Comparison of ENCODE assay signal across 20 cellular contexts in the genomic region with DNA sequence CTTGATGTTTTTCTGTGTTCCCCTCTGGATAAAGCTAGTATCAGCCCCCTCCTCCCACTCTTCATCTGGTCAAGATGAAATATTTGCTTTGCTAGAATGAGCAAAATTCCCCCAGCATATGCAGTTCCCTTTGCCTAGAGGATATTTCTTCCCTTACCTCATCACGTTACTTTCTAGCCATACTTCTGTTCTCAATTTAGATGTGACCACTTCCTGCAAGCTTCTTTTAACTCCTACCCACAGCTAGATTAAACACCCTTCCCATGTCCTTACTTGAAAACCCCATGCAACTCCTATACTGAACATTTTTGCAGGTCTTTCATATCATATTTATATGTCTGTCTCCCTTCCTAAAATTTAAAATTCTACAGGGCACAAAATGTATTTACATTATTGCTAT.
"Had no signal": no experiment of that assay in that cellular context is flagged by ENCODE, and none has a peak within 500 bp of the region (broad histone marks: within the 10 kb centered on the region; RNA-seq: fewer than 3 reads in every experiment).

No MANE protein-coding gene starts in this region.

- H3K27me3 Mint-ChIP-seq: activated B cell treated with CpG ODN at 0.5 μM for 24 hours; activated CD4-positive, alpha-beta T cell treated with anti-CD3 and anti-CD28 coated beads, Interleukin-2, amount 10 ng/mL, durations not matched to agents 7 days and 5 days; activated naive CD8-positive, alpha-beta T cell; naive thymus-derived CD8-positive, alpha-beta T cell; stimulated activated memory B cell treated with anti-CD40 and anti-IgM and Interleukin-4, amounts not matched to agents 10 μg/mL and 1 μg/mL and 100 μg/mL, for 72 hours had no signal

- FAIRE-seq: endometrium had no signal

- H3K36me3 Mint-ChIP-seq: activated naive CD8-positive, alpha-beta T cell; brain; naive thymus-derived CD8-positive, alpha-beta T cell; stimulated activated memory B cell treated with anti-CD40 and anti-IgM and Interleukin-4, amounts not matched to agents 10 μg/mL and 1 μg/mL and 100 μg/mL, for 72 hours had no signal

- H3K4me1 ChIP-seq: colonic mucosa, left ventricle myocardium inferior, transverse colon, vagina had no signal

- H3K27ac ChIP-seq: colonic mucosa, hepatocyte, left ventricle myocardium inferior, transverse colon, vagina had no signal

- H3K4me3 ChIP-seq: colonic mucosa, hepatocyte, left ventricle myocardium inferior, transverse colon, vagina had no signal

- H2AFZ ChIP-seq: hepatocyte had no signal

- H3K4me1 Mint-ChIP-seq: activated B cell treated with CpG ODN at 0.5 μM for 24 hours; activated CD4-positive, alpha-beta T cell treated with anti-CD3 and anti-CD28 coated beads, Interleukin-2, amount 10 ng/mL, durations not matched to agents 7 days and 5 days; brain; naive thymus-derived CD8-positive, alpha-beta T cell; stimulated activated memory B cell treated with anti-CD40 and anti-IgM and Interleukin-4, amounts not matched to agents 10 μg/mL and 1 μg/mL and 100 μg/mL, for 72 hours had no signal

- H3K79me2 ChIP-seq: hepatocyte had no signal

- DNase-seq: activated B cell treated with CpG ODN at 0.5 μM for 24 hours; activated CD4-positive, alpha-beta T cell treated with anti-CD3 and anti-CD28 coated beads, Interleukin-2, amount 10 ng/mL, durations not matched to agents 7 days and 5 days; activated CD8-positive, alpha-beta memory T cell treated with anti-CD3 and anti-CD28 coated beads, Interleukin-2, amount 50 U/mL, for 48 hours; activated gamma-delta T cell treated with Interleukin-2 at 50 U/mL for 16 hours; activated T-cell treated with anti-CD3 and anti-CD28 coated beads, Interleukin-2, amount 50 U/mL, for 72 hours; central memory CD4-positive, alpha-beta T cell; colonic mucosa; left ventricle myocardium inferior; naive thymus-derived CD8-positive, alpha-beta T cell; posterior cingulate gyrus; retina; stimulated activated CD4-positive, alpha-beta T cell treated with anti-CD3 and anti-CD28 coated beads, Interleukin-2, amount 100 ng/mL, for 48 hours; substantia nigra; transverse colon had no signal

- H3K36me3 ChIP-seq: colonic mucosa, left ventricle myocardium inferior, transverse colon, vagina had no signal

- H3K27ac Mint-ChIP-seq: activated B cell treated with CpG ODN at 0.5 μM for 24 hours; activated CD4-positive, alpha-beta T cell treated with anti-CD3 and anti-CD28 coated beads, Interleukin-2, amount 10 ng/mL, durations not matched to agents 7 days and 5 days; activated naive CD8-positive, alpha-beta T cell; activated T-cell treated with anti-CD3 and anti-CD28 coated beads, Interleukin-2, amount 50 U/mL, for 72 hours; brain; naive thymus-derived CD8-positive, alpha-beta T cell; stimulated activated memory B cell treated with anti-CD40 and anti-IgM and Interleukin-4, amounts not matched to agents 10 μg/mL and 1 μg/mL and 100 μg/mL, for 72 hours had no signal

- H3K9me3 ChIP-seq: colonic mucosa, vagina had no signal

- ATAC-seq: activated T-cell treated with anti-CD3 and anti-CD28 coated beads, Interleukin-2, amount 50 U/mL, for 72 hours; naive thymus-derived CD8-positive, alpha-beta T cell; stimulated activated memory B cell treated with anti-CD40 and anti-IgM and Interleukin-4, amounts not matched to agents 10 μg/mL and 1 μg/mL and 100 μg/mL, for 72 hours had no signal

- H3K27me3 ChIP-seq: colonic mucosa, hepatocyte, transverse colon, vagina had no signal

- H3K4me2 ChIP-seq: hepatocyte had no signal

- H3K4me3 Mint-ChIP-seq: activated B cell treated with CpG ODN at 0.5 μM for 24 hours; activated CD4-positive, alpha-beta T cell treated with anti-CD3 and anti-CD28 coated beads, Interleukin-2, amount 10 ng/mL, durations not matched to agents 7 days and 5 days; activated naive CD8-positive, alpha-beta T cell; activated T-cell treated with anti-CD3 and anti-CD28 coated beads, Interleukin-2, amount 50 U/mL, for 72 hours; brain; naive thymus-derived CD8-positive, alpha-beta T cell; stimulated activated memory B cell treated with anti-CD40 and anti-IgM and Interleukin-4, amounts not matched to agents 10 μg/mL and 1 μg/mL and 100 μg/mL, for 72 hours had no signal
